Comparison of ENCODE assay signal across 7 cellular contexts in genomic region chr3:198098715-198099114, GRCh38.
DNase-seq lines count a peak whose midpoint lies in the region; ATAC-seq and TF ChIP-seq lines count a peak whose summit lies in the region.
"Not testable (repeated sequence)": the region's sequence is repeated elsewhere in the genome, so short reads cannot be mapped to it uniquely, and the experiment has no call there.

No MANE protein-coding gene starts in this region.

- H3K36me3 ChIP-seq in CD8-positive, alpha-beta T cell (ENCODE audit: insufficient read depth, low read length); SK-N-MC (ENCODE audit: insufficient read depth, low read length); naive thymus-derived CD4-positive, alpha-beta T cell (ENCODE audit: control insufficient read depth in 2 of 3, insufficient read depth in 3 of 3, low read length in 3 of 3): not testable (repeated sequence)

- not testable (repeated sequence) for TF ChIP-seq CTCF in CD8-positive, alpha-beta T cell (IDR thresholded peaks at IDR 0.05); activated B cell treated with CpG ODN at 0.5 μM for 24 hours (IDR thresholded peaks at IDR 0.05)

- H3K4me3 Mint-ChIP-seq in CD8-positive, alpha-beta T cell: not testable (repeated sequence)
- peak overlapping the region; percentile 29 for H3K4me3 Mint-ChIP-seq in activated B cell treated with CpG ODN at 0.5 μM for 24 hours
- peak overlapping the region; percentile 66 to 71 for H3K4me3 Mint-ChIP-seq in activated T-cell treated with anti-CD3 and anti-CD28 coated beads, Interleukin-2, amount 50 U/mL, for 72 hours
- peak overlapping the region; percentile 24 for H3K4me3 Mint-ChIP-seq in activated naive CD8-positive, alpha-beta T cell treated with anti-CD3 and anti-CD28 coated beads, Interleukin-2, amount 50 U/mL, for 24 hours
- peak overlapping the region in 9 of 10 donors; percentile 22 to 68 (median 47) for H3K4me3 Mint-ChIP-seq in naive thymus-derived CD4-positive, alpha-beta T cell

- CTCF ChIA-PET in CD8-positive, alpha-beta T cell (lab: Charles Lee); activated B cell treated with CpG ODN at 0.5 μM for 24 hours (lab: Charles Lee); naive thymus-derived CD4-positive, alpha-beta T cell (lab: Charles Lee): not testable (repeated sequence)

- H3K27me3 ChIP-seq in CD8-positive, alpha-beta T cell (ENCODE audit: insufficient read depth, low read length); naive thymus-derived CD4-positive, alpha-beta T cell (ENCODE audit: control insufficient read depth in 2 of 2, insufficient read depth in 2 of 2, low read length in 2 of 2): not testable (repeated sequence)

- not testable (repeated sequence) for H3K9me3 ChIP-seq in CD8-positive, alpha-beta T cell (ENCODE audit: low read length); SK-N-MC (ENCODE audit: low read depth, low read length); naive thymus-derived CD4-positive, alpha-beta T cell (ENCODE audit: control insufficient read depth in 2 of 3, low read length in 3 of 3)

- H3K36me3 Mint-ChIP-seq in CD8-positive, alpha-beta T cell; activated B cell treated with CpG ODN at 0.5 μM for 24 hours (ENCODE audit: low read depth); activated naive CD8-positive, alpha-beta T cell treated with anti-CD3 and anti-CD28 coated beads, Interleukin-2, amount 50 U/mL, for 24 hours (ENCODE audit: low read depth): not testable (repeated sequence)
- H3K36me3 Mint-ChIP-seq in activated T-cell treated with anti-CD3 and anti-CD28 coated beads, Interleukin-2, amount 50 U/mL, for 72 hours (ENCODE audit: insufficient read depth in 2 of 2): peaks cover 9 to 12% of the 10 kb centered on the region in 2 donors
- H3K36me3 Mint-ChIP-seq in naive thymus-derived CD4-positive, alpha-beta T cell: peaks cover 0 to 18% (median 4%) of the 10 kb centered on the region in 5 donors

- not testable (repeated sequence) for H3K27ac ChIP-seq in CD8-positive, alpha-beta T cell (ENCODE audit: low read depth, low read length); naive thymus-derived CD4-positive, alpha-beta T cell (ENCODE audit: low read depth, low read length)
- peak overlapping the region; percentile 69; the same call in 1 of the 2 replicates for H3K27ac ChIP-seq in SK-N-MC

- not testable (repeated sequence) for H3K4me1 Mint-ChIP-seq in CD8-positive, alpha-beta T cell (ENCODE audit: low read depth); activated T-cell treated with anti-CD3 and anti-CD28 coated beads, Interleukin-2, amount 50 U/mL, for 72 hours (ENCODE audit: low read depth); activated naive CD8-positive, alpha-beta T cell treated with anti-CD3 and anti-CD28 coated beads, Interleukin-2, amount 50 U/mL, for 24 hours
- H3K4me1 Mint-ChIP-seq in activated B cell treated with CpG ODN at 0.5 μM for 24 hours: peaks cover 11% of the 10 kb centered on the region
- H3K4me1 Mint-ChIP-seq in naive thymus-derived CD4-positive, alpha-beta T cell: peaks cover 0 to 27% (median 13%) of the 10 kb centered on the region in 7 donors

- H3K4me1 ChIP-seq in CD8-positive, alpha-beta T cell (ENCODE audit: insufficient read depth, low read length); naive thymus-derived CD4-positive, alpha-beta T cell (ENCODE audit: control insufficient read depth in 2 of 2, insufficient read depth in 2 of 2, low read length in 2 of 2): not testable (repeated sequence)

- H3K9ac ChIP-seq in SK-N-MC (ENCODE audit: insufficient read length): not testable (repeated sequence)

- intact Hi-C loops in CD8-positive, alpha-beta T cell (cut with DNase I, micrococcal nuclease); activated B cell treated with CpG ODN at 0.5 μM for 24 hours (cut with micrococcal nuclease); naive thymus-derived CD4-positive, alpha-beta T cell (cut with micrococcal nuclease): not testable (repeated sequence)

- not testable (repeated sequence) for H3K4me3 ChIP-seq in CD8-positive, alpha-beta T cell (ENCODE audit: low read depth, low read length); naive thymus-derived CD4-positive, alpha-beta T cell (ENCODE audit: low read length)
- H3K4me3 ChIP-seq in SK-N-MC: peak overlapping the region; percentile 69

- not testable (repeated sequence) for H3K27me3 Mint-ChIP-seq in CD8-positive, alpha-beta T cell (ENCODE audit: low read depth); activated B cell treated with CpG ODN at 0.5 μM for 24 hours; activated naive CD8-positive, alpha-beta T cell treated with anti-CD3 and anti-CD28 coated beads, Interleukin-2, amount 50 U/mL, for 24 hours
- H3K27me3 Mint-ChIP-seq in activated T-cell treated with anti-CD3 and anti-CD28 coated beads, Interleukin-2, amount 50 U/mL, for 72 hours (ENCODE audit: low read depth): peaks cover 13% of the 10 kb centered on the region
- H3K27me3 Mint-ChIP-seq in naive thymus-derived CD4-positive, alpha-beta T cell: peaks cover 11 to 21% (median 13%) of the 10 kb centered on the region in 5 donors

- H3K9me3 Mint-ChIP-seq in CD8-positive, alpha-beta T cell; activated B cell treated with CpG ODN at 0.5 μM for 24 hours; activated T-cell treated with anti-CD3 and anti-CD28 coated beads, Interleukin-2, amount 50 U/mL, for 72 hours: not testable (repeated sequence)
- peaks cover 17% of the 10 kb centered on the region for H3K9me3 Mint-ChIP-seq in activated naive CD8-positive, alpha-beta T cell treated with anti-CD3 and anti-CD28 coated beads, Interleukin-2, amount 50 U/mL, for 24 hours
- peaks cover 3 to 48% (median 27%) of the 10 kb centered on the region in 11 donors for H3K9me3 Mint-ChIP-seq in naive thymus-derived CD4-positive, alpha-beta T cell

- ATAC-seq in CD8-positive, alpha-beta T cell: peak; percentile 38
- ATAC-seq in activated B cell treated with CpG ODN at 0.5 μM for 24 hours (ENCODE audit: low read depth); activated naive CD8-positive, alpha-beta T cell treated with anti-CD3 and anti-CD28 coated beads, Interleukin-2, amount 50 U/mL, for 24 hours: not testable (repeated sequence)
- ATAC-seq in activated T-cell treated with anti-CD3 and anti-CD28 coated beads, Interleukin-2, amount 50 U/mL, for 72 hours (replicated peaks in 1 of 2): peak in 1 of 2 donors; percentile 70
- peak; percentile 51 for ATAC-seq in naive thymus-derived CD4-positive, alpha-beta T cell

- POLR2A ChIA-PET in CD8-positive, alpha-beta T cell (lab: Charles Lee); activated B cell treated with CpG ODN at 0.5 μM for 24 hours (lab: Charles Lee); naive thymus-derived CD4-positive, alpha-beta T cell (lab: Charles Lee): not testable (repeated sequence)

- DNase-seq in CD8-positive, alpha-beta T cell: peak in 1 of 7 experiments; percentile 35
- DNase-seq in MV-4-11 (lab: John Stamatoyannopoulos, UW): peak; percentile 78
- DNase-seq in SK-N-MC (ENCODE audit: low read depth, low spot score); activated B cell treated with CpG ODN at 0.5 μM for 24 hours; activated naive CD8-positive, alpha-beta T cell treated with anti-CD3 and anti-CD28 coated beads, Interleukin-2, amount 50 U/mL, for 24 hours: not testable (repeated sequence)
- DNase-seq in activated T-cell treated with anti-CD3 and anti-CD28 coated beads, Interleukin-2, amount 50 U/mL, for 72 hours: peak; percentile 8 to 57
- DNase-seq in naive thymus-derived CD4-positive, alpha-beta T cell: peak in 5 of 9 donors; percentile 10 to 66 (median 38)

- peak overlapping the region; percentile 73 for H3K27ac Mint-ChIP-seq in CD8-positive, alpha-beta T cell
- peak overlapping the region; percentile 77 for H3K27ac Mint-ChIP-seq in activated B cell treated with CpG ODN at 0.5 μM for 24 hours
- peak overlapping the region; percentile 79 for H3K27ac Mint-ChIP-seq in activated T-cell treated with anti-CD3 and anti-CD28 coated beads, Interleukin-2, amount 50 U/mL, for 72 hours
- H3K27ac Mint-ChIP-seq in activated naive CD8-positive, alpha-beta T cell treated with anti-CD3 and anti-CD28 coated beads, Interleukin-2, amount 50 U/mL, for 24 hours: peak overlapping the region; percentile 59
- peak overlapping the region; percentile 22 to 92 (median 72) for H3K27ac Mint-ChIP-seq in naive thymus-derived CD4-positive, alpha-beta T cell
